In the genomic region with DNA sequence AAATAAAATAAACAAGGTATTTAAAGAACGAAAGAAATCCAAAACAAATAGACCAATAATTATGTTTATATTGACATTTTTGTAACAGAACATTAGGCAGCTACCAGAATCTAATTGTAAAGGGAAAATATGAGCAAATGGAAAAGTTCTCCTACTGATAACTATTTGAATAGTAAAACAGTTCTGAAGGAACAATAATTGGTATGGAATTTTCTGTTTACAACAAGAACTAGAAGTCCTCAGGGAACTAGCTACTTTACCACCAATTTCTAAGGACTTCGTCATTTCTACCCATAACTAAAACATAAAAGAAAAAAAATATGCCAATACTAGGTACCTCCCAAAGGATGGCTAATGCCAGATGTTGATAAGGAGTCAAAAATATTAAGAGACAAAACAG, we compare ENCODE assay signal across 31 cellular contexts.
"Had no signal": no experiment of that assay in that cellular context is flagged by ENCODE, and none has a peak within 500 bp of the region (broad histone marks: within the 10 kb centered on the region; RNA-seq: fewer than 3 reads in every experiment).

No MANE protein-coding gene starts in this region.

- H3K4me3 ChIP-seq: esophagus muscularis mucosa, gastroesophageal sphincter, hepatocyte, left ventricle myocardium inferior, lung, neural progenitor cell, spleen had no signal

- H3K27me3 ChIP-seq: brain microvascular endothelial cell, esophagus muscularis mucosa, gastroesophageal sphincter, hepatocyte, neural progenitor cell, spleen had no signal

- H3K27ac ChIP-seq: brain microvascular endothelial cell, esophagus muscularis mucosa, gastroesophageal sphincter, hepatocyte, left ventricle myocardium inferior, neural progenitor cell, spleen, thoracic aorta had no signal

- DNase-seq: activated CD4-positive, alpha-beta memory T cell treated with anti-CD3 and anti-CD28 coated beads for 36 hours; activated CD4-positive, alpha-beta T cell treated with anti-CD3 and anti-CD28 coated beads, Interleukin-2, amount 10 ng/mL, durations not matched to agents 24 days and 14 days; activated CD4-positive, CD25-positive, alpha-beta regulatory T cell treated with anti-CD3 and anti-CD28 coated beads, Interleukin-2, amount 50 U/mL, for 72 hours; activated CD8-positive, alpha-beta memory T cell treated with anti-CD3 and anti-CD28 coated beads, Interleukin-2, amount 50 U/mL, for 4 hours; activated effector memory CD4-positive, alpha-beta T cell treated with anti-CD3 and anti-CD28 coated beads, Interleukin-2, amount 50 U/mL, for 16 hours; activated naive CD4-positive, alpha-beta T cell treated with anti-CD3 and anti-CD28 coated beads for 36 hours; activated naive CD8-positive, alpha-beta T cell treated with anti-CD3 and anti-CD28 coated beads for 36 hours; activated T-cell treated with anti-CD3 and anti-CD28 coated beads, Interleukin-2, amount 50 U/mL, for 1 hour; amniotic stem cell; brain microvascular endothelial cell; cortex of kidney; endodermal cell; islet precursor cell; left ventricle myocardium inferior; mesendoderm; natural killer cell; occipital lobe; posterior cingulate gyrus; right cardiac atrium; spleen; stimulated activated naive CD8-positive, alpha-beta T cell treated with anti-CD3 and anti-CD28 coated beads, Interleukin-15, Interleukin-2, amounts not matched to agents 100 U/mL and 50 U/mL, for 24 hours; T-helper 2 cell; trophoblast cell had no signal

- ATAC-seq: gastroesophageal sphincter; natural killer cell; right cardiac atrium; stimulated activated naive CD8-positive, alpha-beta T cell treated with anti-CD3 and anti-CD28 coated beads, Interleukin-15, Interleukin-2, amounts not matched to agents 100 U/mL and 50 U/mL, for 24 hours had no signal

- H3K9me3 ChIP-seq: esophagus muscularis mucosa, gastroesophageal sphincter, left ventricle myocardium inferior, spleen, thoracic aorta had no signal

- H3K4me1 ChIP-seq: left ventricle myocardium inferior, neural progenitor cell, spleen had no signal

- FAIRE-seq: astrocyte, urothelium cell line had no signal

- H3K36me3 ChIP-seq: brain microvascular endothelial cell, neural progenitor cell, thoracic aorta had no signal
